ENCODE assay signal across 9 cellular contexts in genomic region chr6:83867527-83868161, GRCh38. TPM values are rescaled to one million over a fixed set of nuclear protein-coding genes. Genes with fewer than 3 reads are reported as not detected.
DNase-seq lines count a peak whose midpoint lies in the region; ATAC-seq lines count a peak whose summit lies in the region.
"Had no signal": no experiment of that assay in that cellular context is flagged by ENCODE, and none has a peak within 500 bp of the region (broad histone marks: within the 10 kb centered on the region; RNA-seq: fewer than 3 reads in every experiment).

No MANE protein-coding gene starts in this region.

- peak overlapping the region; percentile 0 for H3K27ac Mint-ChIP-seq in activated T-cell treated with anti-CD3 and anti-CD28 coated beads, Interleukin-2, amount 50 U/mL, for 24 hours
- H3K27ac Mint-ChIP-seq: stimulated activated naive CD8-positive, alpha-beta T cell treated with anti-CD3 and anti-CD28 coated beads, Interleukin-15, amount 100 ng/mL, for 72 hours had no signal

- H3K4me1 Mint-ChIP-seq in activated T-cell treated with anti-CD3 and anti-CD28 coated beads, Interleukin-2, amount 50 U/mL, for 24 hours (ENCODE audit: low read depth) = peaks cover 24% of the 10 kb centered on the region

- H3K9me3 Mint-ChIP-seq in activated T-cell treated with anti-CD3 and anti-CD28 coated beads, Interleukin-2, amount 50 U/mL, for 24 hours = peaks cover 11% of the 10 kb centered on the region

- no peak for DNase-seq in activated T-cell treated with anti-CD3 and anti-CD28 coated beads, Interleukin-2, amount 50 U/mL, for 24 hours
- DNase-seq in activated T-cell treated with anti-CD3 and anti-CD28 coated beads for 4 hours (no peak), RPMI7951 (ENCODE audit: low read depth) (peak; percentile 96), glomerular visceral epithelial cell (ENCODE audit: extremely low spot score) (peak; percentile 85), activated gamma-delta T cell treated with Interleukin-2 at 50 U/mL for 16 hours (no peak), NCI-H1048 (lab: John Stamatoyannopoulos, UW) (no peak)
- peak; percentile 33 for DNase-seq in stimulated activated CD8-positive, alpha-beta memory T cell treated with anti-CD3 and anti-CD28 coated beads, Interleukin-4, amount 100 ng/mL, for 48 hours

- no peaks in the 10 kb centered on the region for H3K27me3 Mint-ChIP-seq in activated T-cell treated with anti-CD3 and anti-CD28 coated beads, Interleukin-2, amount 50 U/mL, for 24 hours
- H3K27me3 Mint-ChIP-seq: stimulated activated naive CD8-positive, alpha-beta T cell treated with anti-CD3 and anti-CD28 coated beads, Interleukin-15, amount 100 ng/mL, for 72 hours had no signal

- ATAC-seq in HG03378 (IDR thresholded peaks at IDR 0.05; ENCODE audit: unreplicated experiment) = no peak
- ATAC-seq: stimulated activated naive CD8-positive, alpha-beta T cell treated with anti-CD3 and anti-CD28 coated beads, Interleukin-15, amount 100 ng/mL, for 72 hours had no signal

- H3K4me3 Mint-ChIP-seq in activated T-cell treated with anti-CD3 and anti-CD28 coated beads, Interleukin-2, amount 50 U/mL, for 24 hours = no peak overlapping the region
- H3K4me3 Mint-ChIP-seq: stimulated activated naive CD8-positive, alpha-beta T cell treated with anti-CD3 and anti-CD28 coated beads, Interleukin-15, amount 100 ng/mL, for 72 hours had no signal

- peaks cover 62% of the 10 kb centered on the region for H3K36me3 Mint-ChIP-seq in activated T-cell treated with anti-CD3 and anti-CD28 coated beads, Interleukin-2, amount 50 U/mL, for 24 hours (ENCODE audit: low read depth)

RNA-seq across cellular contexts. Expression of gene CYB5R4, which starts 8.2 kb away (rescaled TPM):
- total RNA-seq in RPMI7951 (2014; rRNA removed; shearing (Covaris generic)) = 18.5 and 22.5 TPM in 2 replicates

RNA-seq across cellular contexts. Expression of gene RIPPLY2, which starts 14.5 kb away (rescaled TPM):
- total RNA-seq in RPMI7951 (2014; rRNA removed; shearing (Covaris generic)) = not detected in 2 replicates

Comparison
In these comparisons a context has a peak if more than half of its experiments do, and no peak if none do; other contexts are left out.
1. DNase-seq: peak in RPMI7951 (single experiment), glomerular visceral epithelial cell (single experiment) and stimulated activated CD8-positive, alpha-beta memory T cell treated with anti-CD3 and anti-CD28 coated beads, Interleukin-4, amount 100 ng/mL, for 48 hours (single experiment); none in activated T-cell treated with anti-CD3 and anti-CD28 coated beads, Interleukin-2, amount 50 U/mL, for 24 hours (single experiment), activated T-cell treated with anti-CD3 and anti-CD28 coated beads for 4 hours (single experiment), activated gamma-delta T cell treated with Interleukin-2 at 50 U/mL for 16 hours (single experiment) and NCI-H1048 (single experiment).